In the genomic region with DNA sequence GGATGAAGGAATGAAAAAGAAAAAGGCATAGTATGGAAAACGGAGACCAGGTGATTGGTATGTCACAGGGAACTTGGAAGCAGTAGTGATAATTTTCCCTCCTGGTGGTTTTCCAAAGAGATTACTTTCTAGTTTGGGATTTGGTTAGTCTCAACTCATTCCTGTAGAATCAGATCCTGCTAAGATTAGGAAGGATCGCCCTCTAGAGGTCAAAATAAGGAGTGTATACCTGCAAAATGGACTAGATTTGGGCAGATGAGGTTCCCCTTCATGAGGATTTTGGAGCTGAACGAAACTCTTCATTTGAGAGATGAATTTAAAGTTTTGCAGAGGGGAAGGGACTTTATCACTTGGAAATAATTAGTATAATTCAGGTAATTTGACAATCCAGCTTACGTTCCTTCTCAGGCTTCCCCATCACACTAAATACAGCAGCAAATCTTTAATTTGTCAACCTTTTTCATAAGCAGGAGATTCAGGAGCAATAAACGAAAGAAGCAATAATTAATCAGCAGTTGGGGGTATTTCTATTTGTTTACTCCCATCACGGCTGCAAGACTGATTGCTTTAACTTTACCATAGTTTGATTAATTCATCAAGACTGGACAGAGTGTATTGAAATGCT, we compare ENCODE assay signal across 8 cellular contexts.
A peak's percentile ranks its signal among the peaks of the same experiment; 100 is the strongest.
DNase-seq lines count a peak whose midpoint lies in the region; ATAC-seq and TF ChIP-seq lines count a peak whose summit lies in the region.

No MANE protein-coding gene starts in this region.

- intact Hi-C loops in naive thymus-derived CD4-positive, alpha-beta T cell (cut with micrococcal nuclease), result loop anchor here (1.0 to 10.0 kb wide), 9 partner anchors 39 to 1014 kb away; no protein-coding TSS in a partner anchor

- peaks cover 0 to 11% (median 5%) of the 10 kb centered on the region in 7 donors for H3K4me1 Mint-ChIP-seq in naive thymus-derived CD4-positive, alpha-beta T cell

- POLR2A ChIA-PET in naive thymus-derived CD4-positive, alpha-beta T cell (lab: Charles Lee), result no interaction called here

- H3K4me3 Mint-ChIP-seq in naive thymus-derived CD4-positive, alpha-beta T cell, result no peak overlapping the region

- H3K36me3 Mint-ChIP-seq in naive thymus-derived CD4-positive, alpha-beta T cell, result no peaks in the 10 kb centered on the region

- H3K27ac ChIP-seq in naive thymus-derived CD4-positive, alpha-beta T cell (ENCODE audit: low read depth, low read length), result no peak overlapping the region

- H3K27me3 ChIP-seq in naive thymus-derived CD4-positive, alpha-beta T cell (ENCODE audit: control insufficient read depth in 2 of 2, insufficient read depth in 2 of 2, low read length in 2 of 2), result no peaks in the 10 kb centered on the region

- no peaks in the 10 kb centered on the region for H3K9me3 ChIP-seq in naive thymus-derived CD4-positive, alpha-beta T cell (ENCODE audit: control insufficient read depth in 2 of 3, low read length in 3 of 3)

- no peak for TF ChIP-seq POLR2A in erythroblast (IDR thresholded peaks at IDR 0.05; ENCODE audit: low read length)

- peak; percentile 62 for ATAC-seq in GM19463 (IDR thresholded peaks at IDR 0.05; ENCODE audit: unreplicated experiment)
- peak; percentile 72 for ATAC-seq in naive thymus-derived CD4-positive, alpha-beta T cell
- ATAC-seq in HG03039 (IDR thresholded peaks at IDR 0.05; ENCODE audit: unreplicated experiment), result no peak
- no peak for ATAC-seq in GM19397 (IDR thresholded peaks at IDR 0.05; ENCODE audit: unreplicated experiment)

- CTCF ChIA-PET in naive thymus-derived CD4-positive, alpha-beta T cell (lab: Charles Lee), result interaction anchor here (0.5 to 2.4 kb wide), 17 partner anchors 11 to 681 kb away, joined by 3 to 11 read pairs (median 5); no protein-coding TSS in a partner anchor

- no peak overlapping the region for H3K27ac Mint-ChIP-seq in naive thymus-derived CD4-positive, alpha-beta T cell

- H3K4me1 ChIP-seq in naive thymus-derived CD4-positive, alpha-beta T cell (ENCODE audit: control insufficient read depth in 2 of 2, insufficient read depth in 2 of 2, low read length in 2 of 2), result no peaks in the 10 kb centered on the region

- peaks cover 0 to 7% (median 0%) of the 10 kb centered on the region in 5 donors for H3K27me3 Mint-ChIP-seq in naive thymus-derived CD4-positive, alpha-beta T cell

- H3K4me3 ChIP-seq in LNCaP clone FGC (ENCODE audit: low read depth, low read length), result no peak overlapping the region
- H3K4me3 ChIP-seq in naive thymus-derived CD4-positive, alpha-beta T cell (ENCODE audit: low read length), result no peak overlapping the region

- peak; percentile 46 for DNase-seq in DMS 273 treated with DMSO at 0.1 percent for 48 hours (lab: John Stamatoyannopoulos, UW)
- DNase-seq in LNCaP clone FGC (ENCODE audit: low read depth), result peak; percentile 19
- peak; percentile 57 for DNase-seq in SK-N-DZ (ENCODE audit: low spot score)
- DNase-seq in erythroblast (lab: John Stamatoyannopoulos, UW), result peak; percentile 41 to 70
- peak in 7 of 9 donors; percentile 12 to 57 (median 47) for DNase-seq in naive thymus-derived CD4-positive, alpha-beta T cell

- TF ChIP-seq CTCF in LNCaP clone FGC (IDR thresholded peaks at IDR 0.05; ENCODE audit: control insufficient read depth, extremely low read depth, insufficient read depth), result peak; percentile 67

- H3K9me3 Mint-ChIP-seq in naive thymus-derived CD4-positive, alpha-beta T cell, result no peaks in the 10 kb centered on the region

- H3K36me3 ChIP-seq in naive thymus-derived CD4-positive, alpha-beta T cell (ENCODE audit: control insufficient read depth in 2 of 3, insufficient read depth in 3 of 3, low read length in 3 of 3), result no peaks in the 10 kb centered on the region

Comparison
In these comparisons a context has a peak if more than half of its experiments do, and no peak if none do; other contexts are left out.
1. ATAC-seq: peak in GM19463 (single experiment) and naive thymus-derived CD4-positive, alpha-beta T cell (single experiment); none in HG03039 (single experiment) and GM19397 (single experiment).
2. Peak in every context shown above with its lines, with median percentiles within 50 percentile points of each other: DNase-seq.